In the genomic region with DNA sequence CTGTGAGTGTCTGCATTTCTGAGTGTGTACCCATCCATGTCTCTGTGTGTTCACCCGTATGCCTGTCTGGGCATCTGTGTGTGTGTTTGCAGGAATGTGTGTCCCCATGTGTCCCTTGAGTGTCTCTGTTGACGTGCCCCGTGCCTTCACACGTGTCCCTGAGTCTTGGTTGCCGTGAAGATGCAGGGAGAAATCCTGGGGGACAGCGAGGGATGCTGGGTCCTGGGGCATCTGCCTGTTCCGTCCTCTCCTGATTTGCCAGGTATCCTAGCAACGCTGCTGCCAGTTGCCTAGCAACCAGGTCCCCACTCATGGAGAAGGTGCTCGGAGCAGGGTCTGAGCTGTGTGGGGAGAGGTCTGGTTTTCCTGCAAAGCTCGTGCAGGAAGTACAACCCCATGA, we compare ENCODE assay signal across 1 cellular context.
TF ChIP-seq lines count a peak whose summit lies in the region.

No MANE protein-coding gene starts in this region.

TF ChIP-seq in K562, 482 proteins besides CTCF, POLR2A, EP300 and RAD21 (continues in another document):
- TF ChIP-seq CSDE1 (IDR thresholded peaks at IDR 0.05) (peak in 1 of 2 experiments; percentile 92; a peak in 2 of 4 replicates), ZNF830 (CRISPR knock-in tag; IDR thresholded peaks at IDR 0.05) (no peak), SIRT6 (IDR thresholded peaks at IDR 0.05; ENCODE audit: low read depth, low read length) (no peak), RAD51 (IDR thresholded peaks at IDR 0.05; ENCODE audit: borderline replicate concordance, low read depth) (no peak), TAF9B (IDR thresholded peaks at IDR 0.05; ENCODE audit: partially characterized antibody) (no peak), JUNB (CRISPR knock-in tag; conservative IDR thresholded peaks at IDR 0.05) (no peak), KDM1A (IDR thresholded peaks at IDR 0.05) (peak; percentile 81 to 84), RCOR1 (IDR thresholded peaks at IDR 0.05; ENCODE audit: borderline replicate concordance in 1 of 2, low read depth in 2 of 2, low read length in 2 of 2) (peak in 1 of 2 experiments; percentile 87; a peak in 2 of 4 replicates), SMAD4 (CRISPR knock-in tag; conservative IDR thresholded peaks at IDR 0.05) (no peak), MXI1 (IDR thresholded peaks at IDR 0.05; ENCODE audit: low read depth, low read length) (0 out of 2 replicates have a peak, but pooled peaks have one; percentile 64), ZNF445 (CRISPR knock-in tag; IDR thresholded peaks at IDR 0.05; ENCODE audit: low read depth) (no peak), ZNF79 (CRISPR knock-in tag; IDR thresholded peaks at IDR 0.05; ENCODE audit: low read depth) (no peak), KAT2B (IDR thresholded peaks at IDR 0.05; ENCODE audit: low read depth, low read length) (no peak), NR2C2 (CRISPR knock-in tag; IDR thresholded peaks at IDR 0.05) (no peak), NR2C2 (tag; IDR thresholded peaks at IDR 0.05) (no peak), HDAC2 (IDR thresholded peaks at IDR 0.05) (0 out of 2 replicates have a peak, but pooled peaks have one; percentile 44), KLF1 (tag; IDR thresholded peaks at IDR 0.05) (no peak), GATAD2A (IDR thresholded peaks at IDR 0.05) (no peak), RFX1 (IDR thresholded peaks at IDR 0.05) (peak; percentile 98), ZNF778 (CRISPR knock-in tag; IDR thresholded peaks at IDR 0.05) (no peak), BMI1 (IDR thresholded peaks at IDR 0.05; ENCODE audit: low read length) (peak; percentile 65; the same call in 1 of the 2 replicates), TEAD1 (CRISPR knock-in tag; IDR thresholded peaks at IDR 0.05) (0 out of 4 replicates have a peak, but pooled peaks of 1 of the 2 experiments have one; percentile 25), MYNN (IDR thresholded peaks at IDR 0.05) (peak; percentile 96), MYNN (CRISPR knock-in tag; IDR thresholded peaks at IDR 0.05) (no peak)
- TF ChIP-seq, protein P1, sequence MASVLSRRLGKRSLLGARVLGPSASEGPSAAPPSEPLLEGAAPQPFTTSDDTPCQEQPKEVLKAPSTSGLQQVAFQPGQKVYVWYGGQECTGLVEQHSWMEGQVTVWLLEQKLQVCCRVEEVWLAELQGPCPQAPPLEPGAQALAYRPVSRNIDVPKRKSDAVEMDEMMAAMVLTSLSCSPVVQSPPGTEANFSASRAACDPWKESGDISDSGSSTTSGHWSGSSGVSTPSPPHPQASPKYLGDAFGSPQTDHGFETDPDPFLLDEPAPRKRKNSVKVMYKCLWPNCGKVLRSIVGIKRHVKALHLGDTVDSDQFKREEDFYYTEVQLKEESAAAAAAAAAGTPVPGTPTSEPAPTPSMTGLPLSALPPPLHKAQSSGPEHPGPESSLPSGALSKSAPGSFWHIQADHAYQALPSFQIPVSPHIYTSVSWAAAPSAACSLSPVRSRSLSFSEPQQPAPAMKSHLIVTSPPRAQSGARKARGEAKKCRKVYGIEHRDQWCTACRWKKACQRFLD (CRISPR knock-in tag; IDR thresholded peaks at IDR 0.05) = no peak
- TF ChIP-seq, protein P2, sequence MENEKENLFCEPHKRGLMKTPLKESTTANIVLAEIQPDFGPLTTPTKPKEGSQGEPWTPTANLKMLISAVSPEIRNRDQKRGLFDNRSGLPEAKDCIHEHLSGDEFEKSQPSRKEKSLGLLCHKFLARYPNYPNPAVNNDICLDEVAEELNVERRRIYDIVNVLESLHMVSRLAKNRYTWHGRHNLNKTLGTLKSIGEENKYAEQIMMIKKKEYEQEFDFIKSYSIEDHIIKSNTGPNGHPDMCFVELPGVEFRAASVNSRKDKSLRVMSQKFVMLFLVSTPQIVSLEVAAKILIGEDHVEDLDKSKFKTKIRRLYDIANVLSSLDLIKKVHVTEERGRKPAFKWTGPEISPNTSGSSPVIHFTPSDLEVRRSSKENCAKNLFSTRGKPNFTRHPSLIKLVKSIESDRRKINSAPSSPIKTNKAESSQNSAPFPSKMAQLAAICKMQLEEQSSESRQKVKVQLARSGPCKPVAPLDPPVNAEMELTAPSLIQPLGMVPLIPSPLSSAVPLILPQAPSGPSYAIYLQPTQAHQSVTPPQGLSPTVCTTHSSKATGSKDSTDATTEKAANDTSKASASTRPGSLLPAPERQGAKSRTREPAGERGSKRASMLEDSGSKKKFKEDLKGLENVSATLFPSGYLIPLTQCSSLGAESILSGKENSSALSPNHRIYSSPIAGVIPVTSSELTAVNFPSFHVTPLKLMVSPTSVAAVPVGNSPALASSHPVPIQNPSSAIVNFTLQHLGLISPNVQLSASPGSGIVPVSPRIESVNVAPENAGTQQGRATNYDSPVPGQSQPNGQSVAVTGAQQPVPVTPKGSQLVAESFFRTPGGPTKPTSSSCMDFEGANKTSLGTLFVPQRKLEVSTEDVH (IDR thresholded peaks at IDR 0.05; ENCODE audit: low read depth, partially characterized antibody) = no peak
- TF ChIP-seq, protein P3, sequence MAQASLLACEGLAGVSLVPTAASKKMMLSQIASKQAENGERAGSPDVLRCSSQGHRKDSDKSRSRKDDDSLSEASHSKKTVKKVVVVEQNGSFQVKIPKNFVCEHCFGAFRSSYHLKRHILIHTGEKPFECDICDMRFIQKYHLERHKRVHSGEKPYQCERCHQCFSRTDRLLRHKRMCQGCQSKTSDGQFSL (CRISPR knock-in tag; IDR thresholded peaks at IDR 0.05) = no peak
- TF ChIP-seq, protein P3 (tag; IDR thresholded peaks at IDR 0.05) = no peak
- TF ChIP-seq, protein P4, sequence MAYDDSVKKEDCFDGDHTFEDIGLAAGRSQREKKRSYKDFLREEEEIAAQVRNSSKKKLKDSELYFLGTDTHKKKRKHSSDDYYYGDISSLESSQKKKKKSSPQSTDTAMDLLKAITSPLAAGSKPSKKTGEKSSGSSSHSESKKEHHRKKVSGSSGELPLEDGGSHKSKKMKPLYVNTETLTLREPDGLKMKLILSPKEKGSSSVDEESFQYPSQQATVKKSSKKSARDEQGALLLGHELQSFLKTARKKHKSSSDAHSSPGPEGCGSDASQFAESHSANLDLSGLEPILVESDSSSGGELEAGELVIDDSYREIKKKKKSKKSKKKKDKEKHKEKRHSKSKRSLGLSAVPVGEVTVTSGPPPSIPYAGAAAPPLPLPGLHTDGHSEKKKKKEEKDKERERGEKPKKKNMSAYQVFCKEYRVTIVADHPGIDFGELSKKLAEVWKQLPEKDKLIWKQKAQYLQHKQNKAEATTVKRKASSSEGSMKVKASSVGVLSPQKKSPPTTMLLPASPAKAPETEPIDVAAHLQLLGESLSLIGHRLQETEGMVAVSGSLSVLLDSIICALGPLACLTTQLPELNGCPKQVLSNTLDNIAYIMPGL (CRISPR knock-in tag; IDR thresholded peaks at IDR 0.05) = no peak
- TF ChIP-seq, protein P5, sequence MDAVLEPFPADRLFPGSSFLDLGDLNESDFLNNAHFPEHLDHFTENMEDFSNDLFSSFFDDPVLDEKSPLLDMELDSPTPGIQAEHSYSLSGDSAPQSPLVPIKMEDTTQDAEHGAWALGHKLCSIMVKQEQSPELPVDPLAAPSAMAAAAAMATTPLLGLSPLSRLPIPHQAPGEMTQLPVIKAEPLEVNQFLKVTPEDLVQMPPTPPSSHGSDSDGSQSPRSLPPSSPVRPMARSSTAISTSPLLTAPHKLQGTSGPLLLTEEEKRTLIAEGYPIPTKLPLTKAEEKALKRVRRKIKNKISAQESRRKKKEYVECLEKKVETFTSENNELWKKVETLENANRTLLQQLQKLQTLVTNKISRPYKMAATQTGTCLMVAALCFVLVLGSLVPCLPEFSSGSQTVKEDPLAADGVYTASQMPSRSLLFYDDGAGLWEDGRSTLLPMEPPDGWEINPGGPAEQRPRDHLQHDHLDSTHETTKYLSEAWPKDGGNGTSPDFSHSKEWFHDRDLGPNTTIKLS (IDR thresholded peaks at IDR 0.05; ENCODE audit: borderline replicate concordance, low read depth) = no peak
- TF ChIP-seq, protein P6, sequence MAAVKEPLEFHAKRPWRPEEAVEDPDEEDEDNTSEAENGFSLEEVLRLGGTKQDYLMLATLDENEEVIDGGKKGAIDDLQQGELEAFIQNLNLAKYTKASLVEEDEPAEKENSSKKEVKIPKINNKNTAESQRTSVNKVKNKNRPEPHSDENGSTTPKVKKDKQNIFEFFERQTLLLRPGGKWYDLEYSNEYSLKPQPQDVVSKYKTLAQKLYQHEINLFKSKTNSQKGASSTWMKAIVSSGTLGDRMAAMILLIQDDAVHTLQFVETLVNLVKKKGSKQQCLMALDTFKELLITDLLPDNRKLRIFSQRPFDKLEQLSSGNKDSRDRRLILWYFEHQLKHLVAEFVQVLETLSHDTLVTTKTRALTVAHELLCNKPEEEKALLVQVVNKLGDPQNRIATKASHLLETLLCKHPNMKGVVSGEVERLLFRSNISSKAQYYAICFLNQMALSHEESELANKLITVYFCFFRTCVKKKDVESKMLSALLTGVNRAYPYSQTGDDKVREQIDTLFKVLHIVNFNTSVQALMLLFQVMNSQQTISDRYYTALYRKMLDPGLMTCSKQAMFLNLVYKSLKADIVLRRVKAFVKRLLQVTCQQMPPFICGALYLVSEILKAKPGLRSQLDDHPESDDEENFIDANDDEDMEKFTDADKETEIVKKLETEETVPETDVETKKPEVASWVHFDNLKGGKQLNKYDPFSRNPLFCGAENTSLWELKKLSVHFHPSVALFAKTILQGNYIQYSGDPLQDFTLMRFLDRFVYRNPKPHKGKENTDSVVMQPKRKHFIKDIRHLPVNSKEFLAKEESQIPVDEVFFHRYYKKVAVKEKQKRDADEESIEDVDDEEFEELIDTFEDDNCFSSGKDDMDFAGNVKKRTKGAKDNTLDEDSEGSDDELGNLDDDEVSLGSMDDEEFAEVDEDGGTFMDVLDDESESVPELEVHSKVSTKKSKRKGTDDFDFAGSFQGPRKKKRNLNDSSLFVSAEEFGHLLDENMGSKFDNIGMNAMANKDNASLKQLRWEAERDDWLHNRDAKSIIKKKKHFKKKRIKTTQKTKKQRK (IDR thresholded peaks at IDR 0.05; ENCODE audit: borderline replicate concordance, low read depth, low read length) = no peak
- TF ChIP-seq, protein P7, sequence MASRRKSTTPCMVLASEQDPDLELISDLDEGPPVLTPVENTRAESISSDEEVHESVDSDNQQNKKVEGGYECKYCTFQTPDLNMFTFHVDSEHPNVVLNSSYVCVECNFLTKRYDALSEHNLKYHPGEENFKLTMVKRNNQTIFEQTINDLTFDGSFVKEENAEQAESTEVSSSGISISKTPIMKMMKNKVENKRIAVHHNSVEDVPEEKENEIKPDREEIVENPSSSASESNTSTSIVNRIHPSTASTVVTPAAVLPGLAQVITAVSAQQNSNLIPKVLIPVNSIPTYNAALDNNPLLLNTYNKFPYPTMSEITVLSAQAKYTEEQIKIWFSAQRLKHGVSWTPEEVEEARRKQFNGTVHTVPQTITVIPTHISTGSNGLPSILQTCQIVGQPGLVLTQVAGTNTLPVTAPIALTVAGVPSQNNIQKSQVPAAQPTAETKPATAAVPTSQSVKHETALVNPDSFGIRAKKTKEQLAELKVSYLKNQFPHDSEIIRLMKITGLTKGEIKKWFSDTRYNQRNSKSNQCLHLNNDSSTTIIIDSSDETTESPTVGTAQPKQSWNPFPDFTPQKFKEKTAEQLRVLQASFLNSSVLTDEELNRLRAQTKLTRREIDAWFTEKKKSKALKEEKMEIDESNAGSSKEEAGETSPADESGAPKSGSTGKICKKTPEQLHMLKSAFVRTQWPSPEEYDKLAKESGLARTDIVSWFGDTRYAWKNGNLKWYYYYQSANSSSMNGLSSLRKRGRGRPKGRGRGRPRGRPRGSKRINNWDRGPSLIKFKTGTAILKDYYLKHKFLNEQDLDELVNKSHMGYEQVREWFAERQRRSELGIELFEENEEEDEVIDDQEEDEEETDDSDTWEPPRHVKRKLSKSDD (conservative IDR thresholded peaks at IDR 0.05; ENCODE audit: low read length) = no peak
- TF ChIP-seq, protein P8, sequence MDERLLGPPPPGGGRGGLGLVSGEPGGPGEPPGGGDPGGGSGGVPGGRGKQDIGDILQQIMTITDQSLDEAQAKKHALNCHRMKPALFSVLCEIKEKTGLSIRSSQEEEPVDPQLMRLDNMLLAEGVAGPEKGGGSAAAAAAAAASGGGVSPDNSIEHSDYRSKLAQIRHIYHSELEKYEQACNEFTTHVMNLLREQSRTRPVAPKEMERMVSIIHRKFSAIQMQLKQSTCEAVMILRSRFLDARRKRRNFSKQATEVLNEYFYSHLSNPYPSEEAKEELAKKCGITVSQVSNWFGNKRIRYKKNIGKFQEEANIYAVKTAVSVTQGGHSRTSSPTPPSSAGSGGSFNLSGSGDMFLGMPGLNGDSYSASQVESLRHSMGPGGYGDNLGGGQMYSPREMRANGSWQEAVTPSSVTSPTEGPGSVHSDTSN (CRISPR knock-in tag; IDR thresholded peaks at IDR 0.05; ENCODE audit: low read depth) = no peak
- TF ChIP-seq, protein P8 (tag; conservative IDR thresholded peaks at IDR 0.05; ENCODE audit: low read depth) = no peak
